Comparison of ENCODE assay signal across 20 cellular contexts in genomic region chr4:151129801-151130200, GRCh38. TPM values are rescaled to one million over a fixed set of nuclear protein-coding genes. Genes with fewer than 3 reads are reported as not detected.
DNase-seq lines count a peak whose midpoint lies in the region; ATAC-seq and TF ChIP-seq lines count a peak whose summit lies in the region.
"Had no signal": no experiment of that assay in that cellular context is flagged by ENCODE, and none has a peak within 500 bp of the region (broad histone marks: within the 10 kb centered on the region; RNA-seq: fewer than 3 reads in every experiment).

No MANE protein-coding gene starts in this region.

- peaks cover 19% of the 10 kb centered on the region for H3K36me3 Mint-ChIP-seq in endothelial cell (ENCODE audit: low read depth, unreplicated experiment)
- H3K36me3 Mint-ChIP-seq: CD8-positive, alpha-beta memory T cell had no signal

- TF ChIP-seq POLR2A in right lobe of liver (IDR thresholded peaks at IDR 0.05), result no peak

- H3K4me1 ChIP-seq in BLaER1, result peaks cover 8% of the 10 kb centered on the region
- H3K4me1 ChIP-seq in right lobe of liver, result no peaks in the 10 kb centered on the region
- H3K4me1 ChIP-seq: A549, SJSA1 had no signal

- no peak overlapping the region for H3K27ac ChIP-seq in BLaER1
- no peak overlapping the region for H3K27ac ChIP-seq in right lobe of liver
- H3K27ac ChIP-seq: A549, SJSA1 had no signal

- H3K9me3 ChIP-seq in BLaER1 (no peaks in the 10 kb centered on the region), right lobe of liver (no peaks in the 10 kb centered on the region)
- H3K9me3 ChIP-seq: A549, HAP-1, SJSA1 had no signal

- H3K4me3 ChIP-seq in BLaER1, result no peak overlapping the region
- no peak overlapping the region for H3K4me3 ChIP-seq in right lobe of liver
- H3K4me3 ChIP-seq: A549, HAP-1, SJSA1 had no signal

- 58% methylated on average over 1 of the region's 1 CpG for WGBS in right lobe of liver (ENCODE audit: insufficient coverage, low coverage, low lambda C conversion rate, missing lambda C conversion rate)

- H4K20me1 ChIP-seq in BLaER1, result no peaks in the 10 kb centered on the region

- TF ChIP-seq CTCF in endothelial cell (IDR thresholded peaks at IDR 0.05; ENCODE audit: unreplicated experiment), result no peak
- no peak for TF ChIP-seq CTCF in right lobe of liver (IDR thresholded peaks at IDR 0.05)

- H3K4me3 Mint-ChIP-seq in endothelial cell (ENCODE audit: unreplicated experiment), result no peak overlapping the region
- H3K4me3 Mint-ChIP-seq: CD8-positive, alpha-beta memory T cell had no signal

- peak; percentile 7 for DNase-seq in GM04503 (ENCODE audit: low read depth)
- DNase-seq in endothelial cell (ENCODE audit: low spot score), result no peak
- no peak for DNase-seq in right lobe of liver
- DNase-seq in NCI-H748 treated with DMSO at 0.1 percent for 48 hours (lab: John Stamatoyannopoulos, UW), result no peak
- DNase-seq in HuH-7 (ENCODE audit: low spot score), result no peak
- DNase-seq: C1 segment of cervical spinal cord; CD8-positive, alpha-beta memory T cell; MM.1S; NCI-H1092; NCI-H1436 treated with DMSO at 0.1 percent for 48 hours; NCI-H2029 treated with DMSO at 0.1 percent for 48 hours; NCI-H2171; NCI-H526 had no signal

- H3K9ac ChIP-seq in BLaER1, result no peak overlapping the region

- H3K27me3 ChIP-seq in BLaER1, result no peaks in the 10 kb centered on the region
- no peaks in the 10 kb centered on the region for H3K27me3 ChIP-seq in right lobe of liver
- H3K27me3 ChIP-seq: SJSA1 had no signal

- 0 out of 2 replicates have a peak overlapping the region, but pooled peaks have one; percentile 11 for H3K4me2 ChIP-seq in BLaER1
- H3K4me2 ChIP-seq: A549 had no signal

- H3K9me3 Mint-ChIP-seq in endothelial cell (ENCODE audit: unreplicated experiment), result no peaks in the 10 kb centered on the region
- H3K9me3 Mint-ChIP-seq: CD8-positive, alpha-beta memory T cell had no signal

- peak; percentile 23 to 72 (median 40) for ATAC-seq in right lobe of liver
- ATAC-seq in HG03039 (IDR thresholded peaks at IDR 0.05; ENCODE audit: unreplicated experiment), result no peak
- ATAC-seq in HG03432 (IDR thresholded peaks at IDR 0.05; ENCODE audit: unreplicated experiment), result no peak
- ATAC-seq: A549, Panc1 had no signal

- peaks cover 8% of the 10 kb centered on the region for H3K4me1 Mint-ChIP-seq in endothelial cell (ENCODE audit: unreplicated experiment)
- H3K4me1 Mint-ChIP-seq: CD8-positive, alpha-beta memory T cell had no signal

- H3K27me3 Mint-ChIP-seq in endothelial cell (ENCODE audit: unreplicated experiment), result peaks cover 5% of the 10 kb centered on the region

- intact Hi-C loops in right lobe of liver (cut with DNase I), result no loop called here

- no peaks in the 10 kb centered on the region for H3K36me3 ChIP-seq in BLaER1
- H3K36me3 ChIP-seq in right lobe of liver, result peaks cover 0 to 30% (median 16%) of the 10 kb centered on the region in 4 donors

- H3K27ac Mint-ChIP-seq in endothelial cell (ENCODE audit: unreplicated experiment), result peak overlapping the region; percentile 61
- H3K27ac Mint-ChIP-seq: CD8-positive, alpha-beta memory T cell had no signal

RNA-seq across cellular contexts. Expression of gene RPS3A, which starts 30.4 kb away (rescaled TPM):
- 2,209 TPM for total RNA-seq in endothelial cell (ENCODE audit: unreplicated experiment)
- 100 to 1,000 TPM; 420 to 946 (median 518) TPM for total RNA-seq in right lobe of liver

Comparison
In these comparisons a context has a peak if more than half of its experiments do, and no peak if none do; other contexts are left out.
1. ATAC-seq: peak in right lobe of liver (4 of 4); none in HG03039 (single experiment) and HG03432 (single experiment).